Comparison of ENCODE assay signal across 14 cellular contexts in genomic region chr2:144111443-144111842, GRCh38.
DNase-seq lines count a peak whose midpoint lies in the region; ATAC-seq and TF ChIP-seq lines count a peak whose summit lies in the region.
"Had no signal": no experiment of that assay in that cellular context is flagged by ENCODE, and none has a peak within 500 bp of the region (broad histone marks: within the 10 kb centered on the region; RNA-seq: fewer than 3 reads in every experiment).

No MANE protein-coding gene starts in this region.

- no peak overlapping the region for H3K27ac ChIP-seq in foreskin keratinocyte
- no peak overlapping the region for H3K27ac ChIP-seq in aorta (ENCODE audit: low read depth in 1 of 2, low read length in 2 of 2)
- H3K27ac ChIP-seq: Peyer's patch, thoracic aorta had no signal

- TF ChIP-seq CTCF in HFF-Myc (IDR thresholded peaks at IDR 0.05; ENCODE audit: low read depth, low read length, missing control alignments) (no peak), foreskin keratinocyte (conservative IDR thresholded peaks at IDR 0.05) (no peak)

- peak; percentile 89 for ATAC-seq in foreskin keratinocyte
- peak; percentile 52 for ATAC-seq in aorta (ENCODE audit: low FRiP score)
- ATAC-seq: activated CD8-positive, alpha-beta T cell treated with anti-CD3 and anti-CD28 coated beads, Interleukin-2, amount 10 ng/mL, durations not matched to agents 7 days and 5 days; natural killer cell treated with Interleukin-12 subunit alpha and Interleukin-12 subunit beta and Interleukin-15 and Interleukin-18, amount 100 ng/mL, for 72 hours had no signal

- H3K4me3 ChIP-seq in HFF-Myc (replicated peaks; ENCODE audit: low read depth, low read length) = no peak overlapping the region
- H3K4me3 ChIP-seq in aorta (ENCODE audit: low read length in 2 of 2) = no peak overlapping the region
- H3K4me3 ChIP-seq: Peyer's patch, thoracic aorta had no signal

- DNase-seq in HFF-Myc (ENCODE audit: extremely low read depth, low read depth) = peak; percentile 64
- DNase-seq in amniotic stem cell (lab: John Stamatoyannopoulos, UW) = peak; percentile 64
- peak; percentile 37 to 69 for DNase-seq in foreskin keratinocyte
- no peak for DNase-seq in aorta
- no peak for DNase-seq in NCI-H2081 (lab: John Stamatoyannopoulos, UW)
- no peak for DNase-seq in UCSD-AML1 (lab: John Stamatoyannopoulos, UW; ENCODE audit: unreplicated experiment)
- DNase-seq in NOMO-1 treated with DMSO at 0.1 percent for 48 hours (lab: John Stamatoyannopoulos, UW; ENCODE audit: unreplicated experiment) = no peak
- DNase-seq: activated CD8-positive, alpha-beta T cell treated with anti-CD3 and anti-CD28 coated beads, Interleukin-2, amount 10 ng/mL, durations not matched to agents 7 days and 5 days; activated gamma-delta T cell treated with Interleukin-2 at 50 U/mL for 16 hours; NCI-H1092; Peyer's patch; small intestine had no signal

- H3K27me3 ChIP-seq in foreskin keratinocyte (no peaks in the 10 kb centered on the region), aorta (ENCODE audit: control insufficient read depth in 1 of 2, insufficient read depth in 2 of 2, low read length in 1 of 2) (no peaks in the 10 kb centered on the region)
- H3K27me3 ChIP-seq: Peyer's patch had no signal

- intact Hi-C loops in aorta (cut with DNase I) = no loop called here

- H3K9me3 ChIP-seq in aorta (ENCODE audit: control insufficient read depth, low read length) = no peaks in the 10 kb centered on the region
- H3K9me3 ChIP-seq: Peyer's patch, thoracic aorta had no signal

- H3K4me1 ChIP-seq in foreskin keratinocyte (peaks cover 15% of the 10 kb centered on the region), aorta (ENCODE audit: control insufficient read depth in 1 of 2, insufficient read depth in 2 of 2, low read length in 2 of 2) (peaks cover 1 to 6% of the 10 kb centered on the region in 2 donors)
- H3K4me1 ChIP-seq: Peyer's patch had no signal

- no peaks in the 10 kb centered on the region for H3K36me3 ChIP-seq in aorta (ENCODE audit: control insufficient read depth in 1 of 2, insufficient read depth in 2 of 2, low read length in 1 of 2)
- H3K36me3 ChIP-seq: Peyer's patch, thoracic aorta had no signal

- WGBS in aorta, 2 donors = 4 to 8% methylated on average over 3 of the region's 3 CpGs

Comparison
In these comparisons a context has a peak if more than half of its experiments do, and no peak if none do; other contexts are left out.
1. DNase-seq: peak in HFF-Myc (single experiment), amniotic stem cell (single experiment) and foreskin keratinocyte (2 of 2); none in aorta (0 of 2), NCI-H2081 (0 of 2), UCSD-AML1 (single experiment) and NOMO-1 treated with DMSO at 0.1 percent for 48 hours (single experiment).